In the genomic region with DNA sequence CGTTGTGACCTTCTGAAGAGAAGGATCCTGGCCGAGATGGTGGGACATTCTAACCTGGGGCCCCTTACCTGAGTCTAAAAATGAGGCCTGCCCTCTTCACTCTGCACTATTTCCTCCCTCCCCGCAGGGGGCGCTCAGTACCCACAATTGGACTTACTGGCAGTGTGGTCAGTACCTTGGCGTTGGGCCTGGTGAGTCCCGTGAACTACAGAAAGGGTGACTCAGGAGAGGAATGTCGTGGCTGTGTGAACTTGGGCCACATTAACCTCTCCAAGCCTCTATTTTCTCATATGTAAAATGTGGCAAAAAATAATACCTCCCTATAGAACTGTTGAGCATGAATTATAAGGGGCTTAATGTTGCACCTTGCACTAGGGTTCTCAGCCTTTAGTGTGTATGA, we compare ENCODE assay signal across 1 cellular context.
TF ChIP-seq lines count a peak whose summit lies in the region.

No MANE protein-coding gene starts in this region.

TF ChIP-seq in K562, 482 proteins besides CTCF, POLR2A, EP300 and RAD21 (continued from another document and continues in another):
- TF ChIP-seq, protein P1, sequence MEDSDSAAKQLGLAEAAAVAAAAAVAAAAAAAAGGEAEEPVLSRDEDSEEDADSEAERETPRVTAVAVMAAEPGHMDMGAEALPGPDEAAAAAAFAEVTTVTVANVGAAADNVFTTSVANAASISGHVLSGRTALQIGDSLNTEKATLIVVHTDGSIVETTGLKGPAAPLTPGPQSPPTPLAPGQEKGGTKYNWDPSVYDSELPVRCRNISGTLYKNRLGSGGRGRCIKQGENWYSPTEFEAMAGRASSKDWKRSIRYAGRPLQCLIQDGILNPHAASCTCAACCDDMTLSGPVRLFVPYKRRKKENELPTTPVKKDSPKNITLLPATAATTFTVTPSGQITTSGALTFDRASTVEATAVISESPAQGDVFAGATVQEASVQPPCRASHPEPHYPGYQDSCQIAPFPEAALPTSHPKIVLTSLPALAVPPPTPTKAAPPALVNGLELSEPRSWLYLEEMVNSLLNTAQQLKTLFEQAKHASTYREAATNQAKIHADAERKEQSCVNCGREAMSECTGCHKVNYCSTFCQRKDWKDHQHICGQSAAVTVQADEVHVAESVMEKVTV (CRISPR knock-in tag; IDR thresholded peaks at IDR 0.05) = peak; percentile 82
- TF ChIP-seq, protein P2, sequence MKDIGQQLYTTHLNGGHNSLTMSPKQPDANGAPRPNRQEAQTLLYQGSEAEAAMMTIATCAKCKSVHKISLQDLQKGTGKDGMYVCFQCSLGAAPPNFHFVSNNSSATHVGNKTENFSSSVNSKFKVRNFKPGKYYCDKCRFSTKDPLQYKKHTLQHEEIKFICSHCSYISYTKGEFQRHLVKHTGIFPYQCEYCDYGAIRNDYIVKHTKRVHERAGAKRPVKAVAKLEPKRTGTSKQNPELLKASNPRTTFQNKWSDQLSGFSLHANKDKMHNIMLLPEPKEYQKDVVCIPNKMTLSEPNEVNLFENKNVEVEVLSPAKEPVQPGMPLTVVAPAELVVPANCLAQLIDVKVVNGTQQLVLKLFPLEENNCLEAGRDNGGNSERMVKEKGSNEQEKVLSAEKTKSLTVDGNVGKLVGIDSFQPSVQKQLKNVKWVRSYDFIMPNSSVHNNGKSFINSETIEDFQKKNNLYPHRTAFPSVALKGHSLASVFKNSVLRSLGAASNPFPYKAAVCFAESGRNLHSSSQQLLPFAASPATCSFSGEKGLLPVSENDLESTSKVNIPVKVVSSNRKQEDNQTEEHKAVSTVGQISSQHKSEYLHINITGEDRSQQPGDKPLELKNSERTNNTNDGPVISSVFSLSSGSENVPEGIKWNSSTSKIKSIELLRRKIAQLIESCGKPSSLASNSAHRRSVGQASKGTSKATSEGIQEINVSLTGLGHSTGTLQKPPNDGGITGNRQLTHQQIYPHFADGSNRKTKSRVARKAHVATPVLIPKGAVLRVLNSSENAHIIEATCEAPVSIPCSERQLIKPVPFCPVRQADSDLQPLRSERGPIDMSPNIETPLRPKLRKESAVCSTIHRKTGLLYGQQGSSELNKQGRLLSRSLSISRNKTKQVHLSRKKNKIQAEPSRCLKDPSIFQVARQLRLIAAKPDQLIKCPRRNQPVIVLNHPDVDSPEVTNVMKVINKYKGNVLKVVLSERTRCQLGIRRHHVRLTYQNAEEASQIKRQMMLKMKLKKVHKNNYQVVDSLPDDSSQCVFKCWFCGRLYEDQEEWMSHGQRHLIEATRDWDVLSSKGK (CRISPR knock-in tag; IDR thresholded peaks at IDR 0.05) = no peak
- peak in 1 of 2 experiments; percentile 70; a peak in 2 of 4 replicates for TF ChIP-seq MAZ (CRISPR knock-in tag; conservative IDR thresholded peaks at IDR 0.05 in 1 of 2, IDR thresholded peaks at IDR 0.05 in 1 of 2)
- TF ChIP-seq, protein P3, sequence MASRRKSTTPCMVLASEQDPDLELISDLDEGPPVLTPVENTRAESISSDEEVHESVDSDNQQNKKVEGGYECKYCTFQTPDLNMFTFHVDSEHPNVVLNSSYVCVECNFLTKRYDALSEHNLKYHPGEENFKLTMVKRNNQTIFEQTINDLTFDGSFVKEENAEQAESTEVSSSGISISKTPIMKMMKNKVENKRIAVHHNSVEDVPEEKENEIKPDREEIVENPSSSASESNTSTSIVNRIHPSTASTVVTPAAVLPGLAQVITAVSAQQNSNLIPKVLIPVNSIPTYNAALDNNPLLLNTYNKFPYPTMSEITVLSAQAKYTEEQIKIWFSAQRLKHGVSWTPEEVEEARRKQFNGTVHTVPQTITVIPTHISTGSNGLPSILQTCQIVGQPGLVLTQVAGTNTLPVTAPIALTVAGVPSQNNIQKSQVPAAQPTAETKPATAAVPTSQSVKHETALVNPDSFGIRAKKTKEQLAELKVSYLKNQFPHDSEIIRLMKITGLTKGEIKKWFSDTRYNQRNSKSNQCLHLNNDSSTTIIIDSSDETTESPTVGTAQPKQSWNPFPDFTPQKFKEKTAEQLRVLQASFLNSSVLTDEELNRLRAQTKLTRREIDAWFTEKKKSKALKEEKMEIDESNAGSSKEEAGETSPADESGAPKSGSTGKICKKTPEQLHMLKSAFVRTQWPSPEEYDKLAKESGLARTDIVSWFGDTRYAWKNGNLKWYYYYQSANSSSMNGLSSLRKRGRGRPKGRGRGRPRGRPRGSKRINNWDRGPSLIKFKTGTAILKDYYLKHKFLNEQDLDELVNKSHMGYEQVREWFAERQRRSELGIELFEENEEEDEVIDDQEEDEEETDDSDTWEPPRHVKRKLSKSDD (conservative IDR thresholded peaks at IDR 0.05; ENCODE audit: low read length) = 0 out of 2 replicates have a peak, but pooled peaks have one; percentile 46
- TF ChIP-seq, protein P4, sequence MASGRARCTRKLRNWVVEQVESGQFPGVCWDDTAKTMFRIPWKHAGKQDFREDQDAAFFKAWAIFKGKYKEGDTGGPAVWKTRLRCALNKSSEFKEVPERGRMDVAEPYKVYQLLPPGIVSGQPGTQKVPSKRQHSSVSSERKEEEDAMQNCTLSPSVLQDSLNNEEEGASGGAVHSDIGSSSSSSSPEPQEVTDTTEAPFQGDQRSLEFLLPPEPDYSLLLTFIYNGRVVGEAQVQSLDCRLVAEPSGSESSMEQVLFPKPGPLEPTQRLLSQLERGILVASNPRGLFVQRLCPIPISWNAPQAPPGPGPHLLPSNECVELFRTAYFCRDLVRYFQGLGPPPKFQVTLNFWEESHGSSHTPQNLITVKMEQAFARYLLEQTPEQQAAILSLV (tag; IDR thresholded peaks at IDR 0.05) = no peak
- no peak for TF ChIP-seq ZFP1 (CRISPR knock-in tag; IDR thresholded peaks at IDR 0.05)
- TF ChIP-seq XRCC3 (IDR thresholded peaks at IDR 0.05) = no peak
- no peak for TF ChIP-seq RBM25 (IDR thresholded peaks at IDR 0.05; ENCODE audit: low read depth, low read length, severe bottlenecking)
- no peak for TF ChIP-seq SIX5 (IDR thresholded peaks at IDR 0.05; ENCODE audit: borderline replicate concordance in 1 of 2, insufficient read depth in 1 of 2, low read depth in 1 of 2, low read length in 2 of 2)
- TF ChIP-seq BMI1 (IDR thresholded peaks at IDR 0.05; ENCODE audit: low read length) = no peak
- no peak for TF ChIP-seq RBM39 (optimal IDR thresholded peaks at IDR 0.05; ENCODE audit: low read depth, low read length)
- TF ChIP-seq, protein P5, sequence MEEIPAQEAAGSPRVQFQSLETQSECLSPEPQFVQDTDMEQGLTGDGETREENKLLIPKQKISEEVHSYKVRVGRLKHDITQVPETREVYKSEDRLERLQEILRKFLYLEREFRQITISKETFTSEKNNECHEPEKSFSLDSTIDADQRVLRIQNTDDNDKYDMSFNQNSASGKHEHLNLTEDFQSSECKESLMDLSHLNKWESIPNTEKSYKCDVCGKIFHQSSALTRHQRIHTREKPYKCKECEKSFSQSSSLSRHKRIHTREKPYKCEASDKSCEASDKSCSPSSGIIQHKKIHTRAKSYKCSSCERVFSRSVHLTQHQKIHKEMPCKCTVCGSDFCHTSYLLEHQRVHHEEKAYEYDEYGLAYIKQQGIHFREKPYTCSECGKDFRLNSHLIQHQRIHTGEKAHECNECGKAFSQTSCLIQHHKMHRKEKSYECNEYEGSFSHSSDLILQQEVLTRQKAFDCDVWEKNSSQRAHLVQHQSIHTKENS (CRISPR knock-in tag; IDR thresholded peaks at IDR 0.05) = no peak
- TF ChIP-seq, protein P6, sequence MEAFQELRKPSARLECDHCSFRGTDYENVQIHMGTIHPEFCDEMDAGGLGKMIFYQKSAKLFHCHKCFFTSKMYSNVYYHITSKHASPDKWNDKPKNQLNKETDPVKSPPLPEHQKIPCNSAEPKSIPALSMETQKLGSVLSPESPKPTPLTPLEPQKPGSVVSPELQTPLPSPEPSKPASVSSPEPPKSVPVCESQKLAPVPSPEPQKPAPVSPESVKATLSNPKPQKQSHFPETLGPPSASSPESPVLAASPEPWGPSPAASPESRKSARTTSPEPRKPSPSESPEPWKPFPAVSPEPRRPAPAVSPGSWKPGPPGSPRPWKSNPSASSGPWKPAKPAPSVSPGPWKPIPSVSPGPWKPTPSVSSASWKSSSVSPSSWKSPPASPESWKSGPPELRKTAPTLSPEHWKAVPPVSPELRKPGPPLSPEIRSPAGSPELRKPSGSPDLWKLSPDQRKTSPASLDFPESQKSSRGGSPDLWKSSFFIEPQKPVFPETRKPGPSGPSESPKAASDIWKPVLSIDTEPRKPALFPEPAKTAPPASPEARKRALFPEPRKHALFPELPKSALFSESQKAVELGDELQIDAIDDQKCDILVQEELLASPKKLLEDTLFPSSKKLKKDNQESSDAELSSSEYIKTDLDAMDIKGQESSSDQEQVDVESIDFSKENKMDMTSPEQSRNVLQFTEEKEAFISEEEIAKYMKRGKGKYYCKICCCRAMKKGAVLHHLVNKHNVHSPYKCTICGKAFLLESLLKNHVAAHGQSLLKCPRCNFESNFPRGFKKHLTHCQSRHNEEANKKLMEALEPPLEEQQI (IDR thresholded peaks at IDR 0.05) = no peak
- TF ChIP-seq, protein P7, sequence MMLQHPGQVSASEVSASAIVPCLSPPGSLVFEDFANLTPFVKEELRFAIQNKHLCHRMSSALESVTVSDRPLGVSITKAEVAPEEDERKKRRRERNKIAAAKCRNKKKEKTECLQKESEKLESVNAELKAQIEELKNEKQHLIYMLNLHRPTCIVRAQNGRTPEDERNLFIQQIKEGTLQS (IDR thresholded peaks at IDR 0.05) = peak; percentile 63
- TF ChIP-seq, protein P7 (CRISPR knock-in tag; conservative IDR thresholded peaks at IDR 0.05) = no peak
- TF ChIP-seq, protein P8, sequence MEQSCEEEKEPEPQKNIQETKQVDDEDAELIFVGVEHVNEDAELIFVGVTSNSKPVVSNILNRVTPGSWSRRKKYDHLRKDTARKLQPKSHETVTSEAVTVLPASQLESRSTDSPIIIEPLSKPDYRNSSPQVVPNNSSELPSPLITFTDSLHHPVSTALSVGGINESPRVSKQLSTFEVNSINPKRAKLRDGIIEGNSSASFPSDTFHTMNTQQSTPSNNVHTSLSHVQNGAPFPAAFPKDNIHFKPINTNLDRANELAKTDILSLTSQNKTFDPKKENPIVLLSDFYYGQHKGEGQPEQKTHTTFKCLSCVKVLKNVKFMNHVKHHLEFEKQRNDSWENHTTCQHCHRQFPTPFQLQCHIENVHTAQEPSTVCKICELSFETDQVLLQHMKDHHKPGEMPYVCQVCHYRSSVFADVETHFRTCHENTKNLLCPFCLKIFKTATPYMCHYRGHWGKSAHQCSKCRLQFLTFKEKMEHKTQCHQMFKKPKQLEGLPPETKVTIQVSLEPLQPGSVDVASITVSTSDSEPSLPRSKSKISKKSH (CRISPR knock-in tag; IDR thresholded peaks at IDR 0.05) = no peak
- peak; percentile 46 for TF ChIP-seq TEAD4 (IDR thresholded peaks at IDR 0.05; ENCODE audit: low read length)
- TF ChIP-seq TEAD4 (CRISPR knock-in tag; IDR thresholded peaks at IDR 0.05; ENCODE audit: borderline replicate concordance) = no peak
- TF ChIP-seq ZNF436 (CRISPR knock-in tag; IDR thresholded peaks at IDR 0.05) = no peak
- TF ChIP-seq, protein P9, sequence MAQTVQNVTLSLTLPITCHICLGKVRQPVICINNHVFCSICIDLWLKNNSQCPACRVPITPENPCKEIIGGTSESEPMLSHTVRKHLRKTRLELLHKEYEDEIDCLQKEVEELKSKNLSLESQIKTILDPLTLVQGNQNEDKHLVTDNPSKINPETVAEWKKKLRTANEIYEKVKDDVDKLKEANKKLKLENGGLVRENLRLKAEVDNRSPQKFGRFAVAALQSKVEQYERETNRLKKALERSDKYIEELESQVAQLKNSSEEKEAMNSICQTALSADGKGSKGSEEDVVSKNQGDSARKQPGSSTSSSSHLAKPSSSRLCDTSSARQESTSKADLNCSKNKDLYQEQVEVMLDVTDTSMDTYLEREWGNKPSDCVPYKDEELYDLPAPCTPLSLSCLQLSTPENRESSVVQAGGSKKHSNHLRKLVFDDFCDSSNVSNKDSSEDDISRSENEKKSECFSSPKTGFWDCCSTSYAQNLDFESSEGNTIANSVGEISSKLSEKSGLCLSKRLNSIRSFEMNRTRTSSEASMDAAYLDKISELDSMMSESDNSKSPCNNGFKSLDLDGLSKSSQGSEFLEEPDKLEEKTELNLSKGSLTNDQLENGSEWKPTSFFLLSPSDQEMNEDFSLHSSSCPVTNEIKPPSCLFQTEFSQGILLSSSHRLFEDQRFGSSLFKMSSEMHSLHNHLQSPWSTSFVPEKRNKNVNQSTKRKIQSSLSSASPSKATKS (CRISPR knock-in tag; IDR thresholded peaks at IDR 0.05) = no peak
- TF ChIP-seq FOXM1 (IDR thresholded peaks at IDR 0.05; ENCODE audit: low read depth) = no peak
- no peak for TF ChIP-seq FOXM1 (CRISPR knock-in tag; IDR thresholded peaks at IDR 0.05; ENCODE audit: low read depth)
- TF ChIP-seq, protein P10, sequence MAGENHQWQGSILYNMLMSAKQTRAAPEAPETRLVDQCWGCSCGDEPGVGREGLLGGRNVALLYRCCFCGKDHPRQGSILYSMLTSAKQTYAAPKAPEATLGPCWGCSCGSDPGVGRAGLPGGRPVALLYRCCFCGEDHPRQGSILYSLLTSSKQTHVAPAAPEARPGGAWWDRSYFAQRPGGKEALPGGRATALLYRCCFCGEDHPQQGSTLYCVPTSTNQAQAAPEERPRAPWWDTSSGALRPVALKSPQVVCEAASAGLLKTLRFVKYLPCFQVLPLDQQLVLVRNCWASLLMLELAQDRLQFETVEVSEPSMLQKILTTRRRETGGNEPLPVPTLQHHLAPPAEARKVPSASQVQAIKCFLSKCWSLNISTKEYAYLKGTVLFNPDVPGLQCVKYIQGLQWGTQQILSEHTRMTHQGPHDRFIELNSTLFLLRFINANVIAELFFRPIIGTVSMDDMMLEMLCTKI (IDR thresholded peaks at IDR 0.05; ENCODE audit: partially characterized antibody) = no peak
- TF ChIP-seq HCFC1 (IDR thresholded peaks at IDR 0.05; ENCODE audit: low read depth, low read length) = no peak
- TF ChIP-seq NFIC (IDR thresholded peaks at IDR 0.05) = peak; percentile 75
- TF ChIP-seq, protein P11, sequence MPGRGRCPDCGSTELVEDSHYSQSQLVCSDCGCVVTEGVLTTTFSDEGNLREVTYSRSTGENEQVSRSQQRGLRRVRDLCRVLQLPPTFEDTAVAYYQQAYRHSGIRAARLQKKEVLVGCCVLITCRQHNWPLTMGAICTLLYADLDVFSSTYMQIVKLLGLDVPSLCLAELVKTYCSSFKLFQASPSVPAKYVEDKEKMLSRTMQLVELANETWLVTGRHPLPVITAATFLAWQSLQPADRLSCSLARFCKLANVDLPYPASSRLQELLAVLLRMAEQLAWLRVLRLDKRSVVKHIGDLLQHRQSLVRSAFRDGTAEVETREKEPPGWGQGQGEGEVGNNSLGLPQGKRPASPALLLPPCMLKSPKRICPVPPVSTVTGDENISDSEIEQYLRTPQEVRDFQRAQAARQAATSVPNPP (IDR thresholded peaks at IDR 0.05; ENCODE audit: borderline replicate concordance, insufficient read depth, insufficient read length) = no peak
- no peak for TF ChIP-seq NR2F6 (CRISPR knock-in tag; IDR thresholded peaks at IDR 0.05)
- TF ChIP-seq ZNF75A (CRISPR knock-in tag; IDR thresholded peaks at IDR 0.05) = no peak
- no peak for TF ChIP-seq SUPT5H (IDR thresholded peaks at IDR 0.05)
- TF ChIP-seq CHD1 (IDR thresholded peaks at IDR 0.05; ENCODE audit: low read length) = no peak
- no peak for TF ChIP-seq SREBF1 (IDR thresholded peaks at IDR 0.05; ENCODE audit: borderline replicate concordance, low read depth, low read length)
- TF ChIP-seq, protein P12, sequence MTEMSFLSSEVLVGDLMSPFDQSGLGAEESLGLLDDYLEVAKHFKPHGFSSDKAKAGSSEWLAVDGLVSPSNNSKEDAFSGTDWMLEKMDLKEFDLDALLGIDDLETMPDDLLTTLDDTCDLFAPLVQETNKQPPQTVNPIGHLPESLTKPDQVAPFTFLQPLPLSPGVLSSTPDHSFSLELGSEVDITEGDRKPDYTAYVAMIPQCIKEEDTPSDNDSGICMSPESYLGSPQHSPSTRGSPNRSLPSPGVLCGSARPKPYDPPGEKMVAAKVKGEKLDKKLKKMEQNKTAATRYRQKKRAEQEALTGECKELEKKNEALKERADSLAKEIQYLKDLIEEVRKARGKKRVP (CRISPR knock-in tag; IDR thresholded peaks at IDR 0.05) = no peak
- peak; percentile 50; the same call in 1 of the 2 replicates for TF ChIP-seq MYC (IDR thresholded peaks at IDR 0.05; ENCODE audit: low read depth, low read length)
- TF ChIP-seq MYC (CRISPR knock-in tag; IDR thresholded peaks at IDR 0.05; ENCODE audit: borderline replicate concordance, low read depth) = no peak
